Comparison of ENCODE assay signal across 17 cellular contexts in the genomic region with DNA sequence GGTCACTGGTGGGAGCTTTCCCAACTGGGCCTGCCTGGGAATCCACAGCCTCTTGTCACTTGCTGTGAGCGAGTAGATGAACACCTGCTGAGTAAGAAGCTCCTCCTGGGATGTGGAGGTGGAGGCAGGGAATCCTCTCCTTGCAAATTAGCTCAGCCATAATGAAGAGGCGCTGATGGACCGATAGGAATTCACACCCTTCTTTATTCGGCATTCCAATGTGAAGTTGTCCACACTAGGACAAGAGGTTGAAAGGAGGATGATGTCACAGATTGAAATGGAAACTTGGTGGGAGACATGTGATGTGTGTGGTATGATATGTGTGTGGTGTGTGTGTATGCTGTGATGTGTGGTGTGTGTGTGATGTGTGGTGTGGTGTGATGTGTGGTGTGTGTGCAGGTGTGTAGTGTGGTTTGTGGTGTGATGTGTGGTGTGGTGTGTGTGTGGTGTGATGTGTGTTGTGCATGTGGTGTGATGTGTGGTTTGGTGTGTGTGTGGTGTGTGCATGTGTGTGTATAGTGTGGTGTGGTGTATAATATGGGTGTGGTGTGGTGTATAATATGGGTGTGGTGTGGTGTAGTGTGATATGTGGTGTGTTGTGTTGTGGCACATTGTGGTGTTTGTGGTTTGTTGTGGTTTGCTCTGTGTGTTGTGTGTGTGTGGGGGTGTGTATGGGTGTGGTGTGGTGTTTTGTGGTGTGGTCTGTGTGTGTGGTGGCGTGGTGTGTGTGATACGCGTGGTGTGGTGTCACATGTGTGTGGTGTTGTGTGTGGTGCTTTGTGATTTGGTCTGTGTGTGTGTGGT.
DNase-seq lines count a peak whose midpoint lies in the region; ATAC-seq, FAIRE-seq and TF ChIP-seq lines count a peak whose summit lies in the region.
"Had no signal": no experiment of that assay in that cellular context is flagged by ENCODE, and none has a peak within 500 bp of the region (broad histone marks: within the 10 kb centered on the region; RNA-seq: fewer than 3 reads in every experiment).

No MANE protein-coding gene starts in this region.

- DNase-seq in activated naive CD4-positive, alpha-beta T cell treated with anti-CD3 and anti-CD28 coated beads for 36 hours = no peak
- DNase-seq in NT2/D1 (ENCODE audit: low read depth, low spot score) (peak; percentile 28), H1 (ENCODE audit: low read depth in 1 of 2, low spot score in 2 of 2) (no peak), brain microvascular endothelial cell (no peak), NK-92 (lab: John Stamatoyannopoulos, UW; ENCODE audit: unreplicated experiment) (no peak)
- no peak for DNase-seq in stimulated activated naive CD8-positive, alpha-beta T cell treated with anti-CD3 and anti-CD28 coated beads, Interleukin-15, amount 100 ng/mL, for 72 hours
- no peak for DNase-seq in stimulated activated CD4-positive, alpha-beta T cell treated with anti-CD3 and anti-CD28 coated beads, Interleukin-4, amount 100 ng/mL, for 24 hours
- DNase-seq: activated CD8-positive, alpha-beta memory T cell treated with anti-CD3 and anti-CD28 coated beads, Interleukin-2, amount 50 U/mL, for 4 hours; caudate nucleus; CD8-positive, alpha-beta memory T cell; NCI-H1436; stomach; uterus; WERI-Rb-1 had no signal

- in situ Hi-C loops in brain microvascular endothelial cell (cut with HindIII; ENCODE audit: low pct_ligation_motif_present, low sequenced_read_pairs) = no loop called here

- TF ChIP-seq CTCF in H1 (IDR thresholded peaks at IDR 0.05; ENCODE audit: control extremely low read depth in 1 of 3, insufficient read depth in 1 of 3, low read depth in 1 of 3, low read length in 3 of 3) = no peak
- TF ChIP-seq CTCF in brain microvascular endothelial cell (IDR thresholded peaks at IDR 0.05; ENCODE audit: low read depth, low read length, missing control alignments) = no peak

- no peak for ATAC-seq in stimulated activated naive CD8-positive, alpha-beta T cell treated with anti-CD3 and anti-CD28 coated beads, Interleukin-15, amount 100 ng/mL, for 72 hours

- no peak overlapping the region for H3K4me2 ChIP-seq in H1 (ENCODE audit: insufficient read depth in 1 of 2, low read depth in 2 of 2, low read length in 2 of 2)

- intact Hi-C loops in activated naive CD4-positive, alpha-beta T cell treated with anti-CD3 and anti-CD28 coated beads for 36 hours (cut with micrococcal nuclease) = loop anchor here (10.0 kb wide), 1 partner anchor 578 kb away; the partner anchor contains the start of gene ZCCHC2

- H3K4me1 Mint-ChIP-seq in activated naive CD4-positive, alpha-beta T cell treated with anti-CD3 and anti-CD28 coated beads, Interleukin-2, amount 50 U/mL, for 24 hours = peaks cover 59% of the 10 kb centered on the region
- H3K4me1 Mint-ChIP-seq in activated naive CD4-positive, alpha-beta T cell treated with anti-CD3 and anti-CD28 coated beads for 36 hours (ENCODE audit: low read depth) = peaks cover 53% of the 10 kb centered on the region
- H3K4me1 Mint-ChIP-seq in stimulated activated naive CD8-positive, alpha-beta T cell treated with anti-CD3 and anti-CD28 coated beads, Interleukin-15, amount 100 ng/mL, for 72 hours = peaks cover 61% of the 10 kb centered on the region

- H2BK20ac ChIP-seq in H1 (ENCODE audit: low read length) = peak overlapping the region; percentile 82; the same call in 1 of the 2 replicates

- peak overlapping the region; percentile 69 for H2BK5ac ChIP-seq in H1 (ENCODE audit: low read depth, low read length)

- H3K27me3 ChIP-seq in NT2/D1 (ENCODE audit: insufficient read depth, insufficient read length) (no peaks in the 10 kb centered on the region), H1 (replicated peaks in 1 of 4; ENCODE audit: control insufficient read depth in 3 of 4, extremely low read depth in 1 of 4, insufficient read depth in 3 of 4, low read length in 3 of 4) (no peaks in the 10 kb centered on the region), brain microvascular endothelial cell (replicated peaks) (no peaks in the 10 kb centered on the region)
- H3K27me3 ChIP-seq: neutrophil, right atrium auricular region, stomach, uterus had no signal

- no peak for TF ChIP-seq EP300 in H1 (IDR thresholded peaks at IDR 0.05; ENCODE audit: borderline replicate concordance in 1 of 2, low read depth in 2 of 2, low read length in 2 of 2)

- peak overlapping the region; percentile 98 for H2AK5ac ChIP-seq in H1 (ENCODE audit: low read depth, low read length)

- H3K9ac ChIP-seq in NT2/D1 (ENCODE audit: insufficient read length, low read depth) (no peak overlapping the region), H1 (replicated peaks in 1 of 4; ENCODE audit: extremely low read depth in 1 of 4, low read depth in 3 of 4, low read length in 3 of 4) (no peak overlapping the region)

- no peak for TF ChIP-seq RAD21 in H1 (IDR thresholded peaks at IDR 0.05 in 1 of 2, conservative IDR thresholded peaks at IDR 0.05 in 1 of 2; ENCODE audit: low read depth in 2 of 2, low read length in 2 of 2)

- H3K4me3 ChIP-seq in NT2/D1 (ENCODE audit: insufficient read length, low read depth) (no peak overlapping the region), H1 (ENCODE audit: extremely low read depth in 1 of 4, insufficient read depth in 2 of 4, low read depth in 3 of 4, low read length in 4 of 4) (no peak overlapping the region), brain microvascular endothelial cell (ENCODE audit: low read depth, low read length) (no peak overlapping the region)
- H3K4me3 ChIP-seq: right atrium auricular region, stomach, uterus had no signal

- H4K5ac ChIP-seq in H1 (ENCODE audit: insufficient read length, low read depth, low read length) = no peak overlapping the region

- 74% methylated on average over 7 of the region's 7 CpGs; no CpG with 5 or more reads in 1 of the 2 experiments for WGBS in H1 (ENCODE audit: extremely low coverage in 1 of 2, insufficient coverage in 1 of 2, insufficient read length in 1 of 2, insufficient replicate concordance in 2 of 2, low coverage in 1 of 2, low lambda C conversion rate in 2 of 2, missing lambda C conversion rate in 1 of 2), 2 experiments

- H3K14ac ChIP-seq in H1 (ENCODE audit: insufficient read length) = no peak overlapping the region

- TF ChIP-seq POLR2A in H1 (IDR thresholded peaks at IDR 0.05; ENCODE audit: control extremely low read depth in 1 of 2, low read depth in 2 of 2, low read length in 2 of 2) = no peak

- H3K18ac ChIP-seq in H1 (ENCODE audit: extremely low read depth, low read length) = peak overlapping the region; percentile 60; the same call in 1 of the 2 replicates

- POLR2A ChIA-PET in H1 (lab: Charles Lee; ENCODE audit: partially characterized antibody) = no interaction called here

- H3K79me1 ChIP-seq in H1 (ENCODE audit: low read depth, low read length) = no peaks in the 10 kb centered on the region

- CTCF ChIA-PET in activated naive CD4-positive, alpha-beta T cell treated with anti-CD3 and anti-CD28 coated beads for 36 hours (lab: Charles Lee) = interaction anchor here (0.6 to 0.7 kb wide), 2 partner anchors 10 to 87 kb away, joined by 3 read pairs; no protein-coding TSS in a partner anchor
- CTCF ChIA-PET in H1 (lab: Charles Lee; ENCODE audit: partially characterized antibody) = interaction anchor here (0.6 to 1.3 kb wide), 5 partner anchors 9 to 1055 kb away, joined by 3 to 5 read pairs (median 3); no protein-coding TSS in a partner anchor

- H2BK120ac ChIP-seq in H1 (replicated peaks; ENCODE audit: low read depth, low read length) = no peak overlapping the region

- no peak for FAIRE-seq in H1 (lab: Jason Lieb, UNC)

- H3K36me3 Mint-ChIP-seq in activated naive CD4-positive, alpha-beta T cell treated with anti-CD3 and anti-CD28 coated beads, Interleukin-2, amount 50 U/mL, for 24 hours = no peaks in the 10 kb centered on the region
- H3K36me3 Mint-ChIP-seq in activated naive CD4-positive, alpha-beta T cell treated with anti-CD3 and anti-CD28 coated beads for 36 hours (ENCODE audit: low read depth) = no peaks in the 10 kb centered on the region
- H3K36me3 Mint-ChIP-seq: CD8-positive, alpha-beta memory T cell had no signal

- H3K27me3 Mint-ChIP-seq in activated naive CD4-positive, alpha-beta T cell treated with anti-CD3 and anti-CD28 coated beads, Interleukin-2, amount 50 U/mL, for 24 hours = no peaks in the 10 kb centered on the region
- no peaks in the 10 kb centered on the region for H3K27me3 Mint-ChIP-seq in activated naive CD4-positive, alpha-beta T cell treated with anti-CD3 and anti-CD28 coated beads for 36 hours (ENCODE audit: low read depth)
- H3K27me3 Mint-ChIP-seq in stimulated activated naive CD8-positive, alpha-beta T cell treated with anti-CD3 and anti-CD28 coated beads, Interleukin-15, amount 100 ng/mL, for 72 hours = peaks cover 8% of the 10 kb centered on the region
- H3K27me3 Mint-ChIP-seq: CD8-positive, alpha-beta memory T cell had no signal

- no peaks in the 10 kb centered on the region for H3K79me2 ChIP-seq in H1 (ENCODE audit: control insufficient read depth in 1 of 2, insufficient read depth in 2 of 2, low read length in 2 of 2)

- H3K9me3 ChIP-seq in NT2/D1 (ENCODE audit: insufficient read depth, low read length) = no peaks in the 10 kb centered on the region
- H3K9me3 ChIP-seq in H1 (ENCODE audit: insufficient read depth in 2 of 2, low read depth in 1 of 2, low read length in 1 of 2) = no peaks in the 10 kb centered on the region; a peak in 1 of 4 replicates
- H3K9me3 ChIP-seq: neutrophil, right atrium auricular region, stomach, uterus had no signal

- no peak overlapping the region for H3K4me3 Mint-ChIP-seq in activated naive CD4-positive, alpha-beta T cell treated with anti-CD3 and anti-CD28 coated beads, Interleukin-2, amount 50 U/mL, for 24 hours
- no peak overlapping the region for H3K4me3 Mint-ChIP-seq in activated naive CD4-positive, alpha-beta T cell treated with anti-CD3 and anti-CD28 coated beads for 36 hours
- H3K4me3 Mint-ChIP-seq in stimulated activated naive CD8-positive, alpha-beta T cell treated with anti-CD3 and anti-CD28 coated beads, Interleukin-15, amount 100 ng/mL, for 72 hours = no peak overlapping the region

- H4K8ac ChIP-seq in H1 (ENCODE audit: extremely low read depth, insufficient read depth, low read length) = no peak overlapping the region

- H3K56ac ChIP-seq in H1 (replicated peaks; ENCODE audit: insufficient read length, low read depth, low read length) = peak overlapping the region; percentile 99

- H4K20me1 ChIP-seq in H1 (replicated peaks in 1 of 2; ENCODE audit: control insufficient read depth in 1 of 2, insufficient read depth in 2 of 2, low read length in 2 of 2) = peaks cover 0 to 9% of the 10 kb centered on the region in 2 experiments

- H3K23me2 ChIP-seq in H1 (ENCODE audit: low read depth, low read length) = peaks cover 9% of the 10 kb centered on the region; the same call in 1 of the 2 replicates

- H3K4me1 ChIP-seq in NT2/D1 (ENCODE audit: insufficient read depth, insufficient read length) (no peaks in the 10 kb centered on the region), H1 (replicated peaks in 1 of 4; ENCODE audit: control insufficient read depth in 3 of 4, insufficient read depth in 4 of 4, low read length in 3 of 4) (peaks cover 0 to 3% (median 1%) of the 10 kb centered on the region in 4 experiments; a peak in 2 of 7 replicates)
- H3K4me1 ChIP-seq: uterus had no signal

- peak overlapping the region; percentile 90 for H4K91ac ChIP-seq in H1 (replicated peaks; ENCODE audit: insufficient read length, low read length)

- no peak overlapping the region for H2AFZ ChIP-seq in H1 (ENCODE audit: low read length)

- H3K9me3 Mint-ChIP-seq in activated naive CD4-positive, alpha-beta T cell treated with anti-CD3 and anti-CD28 coated beads, Interleukin-2, amount 50 U/mL, for 24 hours = no peaks in the 10 kb centered on the region
- no peaks in the 10 kb centered on the region for H3K9me3 Mint-ChIP-seq in activated naive CD4-positive, alpha-beta T cell treated with anti-CD3 and anti-CD28 coated beads for 36 hours
- H3K9me3 Mint-ChIP-seq in stimulated activated naive CD8-positive, alpha-beta T cell treated with anti-CD3 and anti-CD28 coated beads, Interleukin-15, amount 100 ng/mL, for 72 hours = peaks cover 11 to 20% of the 10 kb centered on the region in 2 donors

- H3K27ac ChIP-seq in H1 (ENCODE audit: low read depth, low read length) (no peak overlapping the region), brain microvascular endothelial cell (no peak overlapping the region)
- H3K27ac ChIP-seq: neutrophil, right atrium auricular region, stomach, uterus, WERI-Rb-1 had no signal

- peak overlapping the region; percentile 63 for H3K27ac Mint-ChIP-seq in activated naive CD4-positive, alpha-beta T cell treated with anti-CD3 and anti-CD28 coated beads, Interleukin-2, amount 50 U/mL, for 24 hours
- no peak overlapping the region for H3K27ac Mint-ChIP-seq in activated naive CD4-positive, alpha-beta T cell treated with anti-CD3 and anti-CD28 coated beads for 36 hours
- H3K27ac Mint-ChIP-seq in stimulated activated naive CD8-positive, alpha-beta T cell treated with anti-CD3 and anti-CD28 coated beads, Interleukin-15, amount 100 ng/mL, for 72 hours = peak overlapping the region; percentile 3 to 43

- no peak overlapping the region for H3K23ac ChIP-seq in H1 (ENCODE audit: insufficient read length)

- H3K36me3 ChIP-seq in NT2/D1 (ENCODE audit: insufficient read depth, insufficient read length, low read length) (no peaks in the 10 kb centered on the region), H1 (ENCODE audit: control insufficient read depth in 2 of 4, insufficient read depth in 4 of 4, low read length in 3 of 4) (no peaks in the 10 kb centered on the region), brain microvascular endothelial cell (replicated peaks) (no peaks in the 10 kb centered on the region)
- H3K36me3 ChIP-seq: neutrophil, right atrium auricular region, stomach, uterus, WERI-Rb-1 had no signal

- peak overlapping the region; percentile 95 for H2BK12ac ChIP-seq in H1 (ENCODE audit: low read depth, low read length)

- H3K4ac ChIP-seq in H1 (replicated peaks; ENCODE audit: insufficient read length, low read depth, low read length) = peak overlapping the region; percentile 87

- H2BK15ac ChIP-seq in H1 (ENCODE audit: low read length) = peak overlapping the region; percentile 99; the same call in 1 of the 2 replicates
